8 cellular contexts compared by ENCODE assay signal in the genomic region with DNA sequence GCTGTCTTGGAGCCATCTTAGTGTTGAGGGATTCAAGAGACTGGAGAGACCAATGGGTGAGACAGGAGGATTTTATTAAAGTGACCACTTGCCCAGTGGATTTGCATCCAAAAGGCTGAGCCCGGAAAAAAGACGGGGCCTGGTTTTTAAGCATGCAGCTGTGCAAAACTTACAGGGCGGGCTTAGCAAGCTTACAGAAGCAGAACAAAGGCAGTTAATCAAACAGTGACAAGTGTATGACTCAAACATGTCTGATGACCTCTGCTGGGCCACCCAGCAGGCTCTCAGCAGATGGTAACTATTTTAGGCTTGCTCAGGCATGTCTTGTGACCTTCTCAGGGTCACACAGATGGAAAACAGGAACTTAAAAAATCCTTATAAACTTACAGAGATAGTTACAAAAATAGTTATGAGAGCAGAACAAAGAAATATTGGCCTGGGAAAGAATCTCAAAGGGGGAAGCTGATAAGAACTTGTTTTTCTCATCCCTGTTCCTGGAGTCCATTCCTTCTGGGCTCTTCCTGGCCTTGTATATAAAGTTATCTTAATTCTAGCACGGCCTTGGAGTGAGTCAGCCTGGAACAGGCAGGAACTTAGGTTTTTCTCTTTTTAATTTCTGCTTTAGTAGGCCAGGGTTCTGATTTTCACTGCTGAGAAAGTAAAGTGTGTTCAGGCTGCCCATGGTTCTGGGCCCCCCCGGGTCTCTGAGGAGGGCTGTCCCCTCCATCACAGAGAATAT.
DNase-seq lines count a peak whose midpoint lies in the region; ATAC-seq and TF ChIP-seq lines count a peak whose summit lies in the region.
"Not testable (repeated sequence)": the region's sequence is repeated elsewhere in the genome, so short reads cannot be mapped to it uniquely, and the experiment has no call there.

No MANE protein-coding gene starts in this region.

- in situ Hi-C loops in astrocyte of the spinal cord (cut with HindIII; ENCODE audit: low sequenced_read_pairs): not testable (repeated sequence)

- POLR2A ChIA-PET in RWPE1 (lab: Yijun Ruan, JAX; ENCODE audit: low non-redundant PET): not testable (repeated sequence)

- H3K36me3 ChIP-seq in right lobe of liver: not testable (repeated sequence)

- peak; percentile 11 for TF ChIP-seq CTCF in NB4 (IDR thresholded peaks at IDR 0.05; ENCODE audit: low read depth, low read length)
- TF ChIP-seq CTCF in RWPE1 (conservative IDR thresholded peaks at IDR 0.05; ENCODE audit: low read depth); astrocyte of the spinal cord (IDR thresholded peaks at IDR 0.05; ENCODE audit: low read depth, low read length); right lobe of liver (IDR thresholded peaks at IDR 0.05): not testable (repeated sequence)

- H3K4me1 ChIP-seq in right lobe of liver: peaks cover 0 to 11% (median 4%) of the 10 kb centered on the region in 4 donors

- intact Hi-C loops in right lobe of liver (cut with DNase I): not testable (repeated sequence)

- 66% methylated on average over 5 of the region's 5 CpGs for WGBS in right lobe of liver (ENCODE audit: insufficient coverage, low coverage, low lambda C conversion rate, missing lambda C conversion rate)

- DNase-seq in CD1c-positive myeloid dendritic cell (ENCODE audit: extremely low spot score): peak; percentile 90
- peak; percentile 92 for DNase-seq in HCEC 1CT
- peak; percentile 96 for DNase-seq in NB4 (ENCODE audit: low read depth)
- peak; percentile 65 for DNase-seq in RWPE1 (ENCODE audit: low spot score)
- DNase-seq in astrocyte of the spinal cord (ENCODE audit: low read depth, low spot score): peak; percentile 82
- peak; percentile 69 for DNase-seq in fibroblast of peridontal ligament (ENCODE audit: extremely low read depth)
- DNase-seq in right lobe of liver: not testable (repeated sequence)
- DNase-seq in stromal cell of bone marrow (ENCODE audit: low read depth): peak; percentile 45

- ATAC-seq in right lobe of liver: not testable (repeated sequence)

- H3K27me3 ChIP-seq in right lobe of liver: not testable (repeated sequence)

- not testable (repeated sequence) for H3K9me3 ChIP-seq in right lobe of liver

- TF ChIP-seq POLR2A in NB4 (IDR thresholded peaks at IDR 0.05; ENCODE audit: extremely low read depth, insufficient read length); right lobe of liver (IDR thresholded peaks at IDR 0.05): not testable (repeated sequence)

- peak overlapping the region; percentile 97 for H3K27ac ChIP-seq in RWPE1
- H3K27ac ChIP-seq in right lobe of liver: peak overlapping the region in 2 of 3 donors; percentile 26 to 64

- not testable (repeated sequence) for H3K4me3 ChIP-seq in NB4 (ENCODE audit: low read depth, low read length); astrocyte of the spinal cord (ENCODE audit: low read depth, low read length); right lobe of liver

- CTCF ChIA-PET in RWPE1 (lab: Yijun Ruan, JAX): not testable (repeated sequence)
